Comparison of ENCODE assay signal across 27 cellular contexts in genomic region chr17:7124923-7125322, GRCh38. TPM values are rescaled to one million over a fixed set of nuclear protein-coding genes. Genes with fewer than 3 reads are reported as not detected.
DNase-seq lines count a peak whose midpoint lies in the region; ATAC-seq, FAIRE-seq and TF ChIP-seq lines count a peak whose summit lies in the region.
"Had no signal": no experiment of that assay in that cellular context is flagged by ENCODE, and none has a peak within 500 bp of the region (broad histone marks: within the 10 kb centered on the region; RNA-seq: fewer than 3 reads in every experiment).

No MANE protein-coding gene starts in this region.

- no peak overlapping the region for H3K9ac ChIP-seq in kidney (ENCODE audit: low read length in 2 of 2)
- H3K9ac ChIP-seq: BLaER1 had no signal

- H3K9me3 ChIP-seq in kidney (ENCODE audit: control insufficient read depth in 1 of 2, low read length in 2 of 2) (no peaks in the 10 kb centered on the region), T-helper 17 cell (ENCODE audit: control insufficient read depth, low read length, poor library complexity, severe bottlenecking) (no peaks in the 10 kb centered on the region)
- H3K9me3 ChIP-seq: BE2C, BLaER1, Caco-2 had no signal

- DNase-seq in SK-MEL-5 (ENCODE audit: low read depth, low spot score) (peak; percentile 87), epidermal melanocyte (ENCODE audit: insufficient read length, low spot score) (peak; percentile 59), kidney (peak; percentile 3), osteocyte (ENCODE audit: extremely low spot score, unreplicated experiment) (no peak), amniotic stem cell (lab: John Stamatoyannopoulos, UW) (no peak), T-helper 17 cell (no peak)
- DNase-seq: 8988T; ACHN; BE2C; C1 segment of cervical spinal cord; Caco-2; Calu3; CD4-positive, alpha-beta memory T cell; CD4-positive, CD25-positive, alpha-beta regulatory T cell; CD8-positive, alpha-beta memory T cell; DMS79 treated with DMSO at 0.1 percent for 48 hours; GF-D8 had no signal

- H3K4me1 Mint-ChIP-seq in osteocyte (ENCODE audit: unreplicated experiment) = peaks cover 22% of the 10 kb centered on the region
- H3K4me1 Mint-ChIP-seq in T-helper 17 cell = peaks cover 2% of the 10 kb centered on the region
- H3K4me1 Mint-ChIP-seq: CD4-positive, alpha-beta memory T cell; CD8-positive, alpha-beta memory T cell had no signal

- H3K36me3 ChIP-seq in kidney (ENCODE audit: control insufficient read depth in 1 of 2, insufficient read depth in 2 of 2, low read length in 2 of 2) = no peaks in the 10 kb centered on the region
- H3K36me3 ChIP-seq: BE2C, BLaER1 had no signal

- ATAC-seq in GM18502 (IDR thresholded peaks at IDR 0.05; ENCODE audit: poor library complexity, unreplicated experiment) = no peak
- ATAC-seq in T-helper 17 cell = no peak

- no peaks in the 10 kb centered on the region for H3K9me3 Mint-ChIP-seq in osteocyte (ENCODE audit: unreplicated experiment)
- H3K9me3 Mint-ChIP-seq: CD4-positive, alpha-beta memory T cell; CD4-positive, CD25-positive, alpha-beta regulatory T cell; CD8-positive, alpha-beta memory T cell had no signal

- H3K27me3 Mint-ChIP-seq in osteocyte (ENCODE audit: unreplicated experiment) = peaks cover 16% of the 10 kb centered on the region
- peaks cover 24% of the 10 kb centered on the region for H3K27me3 Mint-ChIP-seq in T-helper 17 cell

- no peak overlapping the region for H3K4me3 Mint-ChIP-seq in osteocyte (ENCODE audit: unreplicated experiment)
- H3K4me3 Mint-ChIP-seq in T-helper 17 cell = no peak overlapping the region
- H3K4me3 Mint-ChIP-seq: CD14-positive monocyte; CD4-positive, alpha-beta memory T cell; CD4-positive, CD25-positive, alpha-beta regulatory T cell; CD8-positive, alpha-beta memory T cell had no signal

- no peak overlapping the region for H3K4me3 ChIP-seq in kidney (ENCODE audit: low read length in 2 of 2)
- H3K4me3 ChIP-seq: BLaER1 had no signal

- H3K4me1 ChIP-seq in kidney (ENCODE audit: control insufficient read depth in 1 of 2, insufficient read depth in 1 of 2, low read depth in 1 of 2, low read length in 2 of 2) = no peaks in the 10 kb centered on the region
- H3K4me1 ChIP-seq: BE2C, Caco-2 had no signal

- H3K27ac ChIP-seq in kidney (ENCODE audit: low read depth in 2 of 2, low read length in 2 of 2) = no peak overlapping the region
- H3K27ac ChIP-seq: BLaER1 had no signal

- no peak for TF ChIP-seq CTCF in kidney (IDR thresholded peaks at IDR 0.05; ENCODE audit: borderline replicate concordance, extremely low read depth, insufficient read depth)
- no peak for TF ChIP-seq CTCF in osteocyte (IDR thresholded peaks at IDR 0.05)

- no peak overlapping the region for H3K27ac Mint-ChIP-seq in osteocyte (ENCODE audit: unreplicated experiment)
- no peak overlapping the region for H3K27ac Mint-ChIP-seq in T-helper 17 cell
- H3K27ac Mint-ChIP-seq: CD4-positive, alpha-beta memory T cell; CD4-positive, CD25-positive, alpha-beta regulatory T cell; CD8-positive, alpha-beta memory T cell had no signal

- FAIRE-seq in kidney (lab: Jason Lieb, UNC) = no peak
- FAIRE-seq: A204.1, D721Med, G401.6, GM12891, GM18507 had no signal

- in situ Hi-C loops in SK-MEL-5 (cut with HindIII; ENCODE audit: low pct_unique_long_range_greater_than_20kb, low sequenced_read_pairs) = no loop called here

- no peaks in the 10 kb centered on the region for H3K36me3 Mint-ChIP-seq in osteocyte (ENCODE audit: unreplicated experiment)
- H3K36me3 Mint-ChIP-seq in T-helper 17 cell (ENCODE audit: low read depth) = peaks cover 2% of the 10 kb centered on the region
- H3K36me3 Mint-ChIP-seq: CD4-positive, alpha-beta memory T cell; CD4-positive, CD25-positive, alpha-beta regulatory T cell; CD8-positive, alpha-beta memory T cell had no signal

- intact Hi-C loops in kidney (cut with DNase I) = no loop called here

RNA-seq across cellular contexts. Expression of gene ASGR2, which starts 10.3 kb away (rescaled TPM):
- not detected in 2 replicates for total RNA-seq in SK-MEL-5 (2014; rRNA removed; shearing (Covaris generic))
- polyA plus RNA-seq in SK-MEL-5 (2015; cell fraction: cytosol; rRNA removed) = not detected in 2 replicates
- 0.74 TPM in 1 of 2 replicates, not detected in the other for polyA plus RNA-seq in SK-MEL-5 (2015; cell fraction: nucleus; rRNA removed)
- total RNA-seq in kidney (1.2 TPM), osteocyte (not detected in 2 replicates), T-helper 17 cell (under 1 TPM; 0.67 to 0.78 TPM)
- 1.4 TPM for polyA plus RNA-seq in kidney (ENCODE audit: insufficient read depth, low read depth, low replicate concordance)
- total RNA-seq: A673; Calu3; CD4-positive, alpha-beta memory T cell; CD4-positive, CD25-positive, alpha-beta regulatory T cell; CD8-positive, alpha-beta memory T cell had no signal
- polyA plus RNA-seq: AG04450; CD4-positive, alpha-beta memory T cell; CD4-positive, CD25-positive, alpha-beta regulatory T cell; CD8-positive, alpha-beta memory T cell had no signal

RNA-seq across cellular contexts. Expression of gene CLEC10A, which starts 44.9 kb away (rescaled TPM):
- not detected in 2 replicates for total RNA-seq in SK-MEL-5 (2014; rRNA removed; shearing (Covaris generic))
- not detected in 2 replicates for polyA plus RNA-seq in SK-MEL-5 (2015; cell fraction: cytosol; rRNA removed)
- polyA plus RNA-seq in SK-MEL-5 (2015; cell fraction: nucleus; rRNA removed) = not detected in 2 replicates
- total RNA-seq in kidney = 16.1 TPM
- 1.5 TPM for polyA plus RNA-seq in kidney (ENCODE audit: insufficient read depth, low read depth, low replicate concordance)
- total RNA-seq in osteocyte = not detected in 2 replicates
- 1 to 10 TPM in 1 of 2 donors, under 1 TPM in 1; 0.40 to 7.1 TPM for total RNA-seq in T-helper 17 cell
- total RNA-seq: A673; Caco-2; Calu3; CD4-positive, CD25-positive, alpha-beta regulatory T cell had no signal
- polyA plus RNA-seq: AG04450; CD4-positive, alpha-beta memory T cell; CD4-positive, CD25-positive, alpha-beta regulatory T cell; CD8-positive, alpha-beta memory T cell had no signal

RNA-seq across cellular contexts. Expression of gene ASGR1, which starts 54.2 kb away (rescaled TPM):
- 0.21 and 0.56 TPM in 2 replicates for total RNA-seq in SK-MEL-5 (2014; rRNA removed; shearing (Covaris generic))
- not detected in 2 replicates for polyA plus RNA-seq in SK-MEL-5 (2015; cell fraction: cytosol; rRNA removed)
- 4.6 TPM in 1 of 2 replicates, not detected in the other for polyA plus RNA-seq in SK-MEL-5 (2015; cell fraction: nucleus; rRNA removed)
- total RNA-seq in kidney (2.1 TPM), osteocyte (1.6 and 2.4 TPM in 2 replicates), T-helper 17 cell (under 1 TPM; 0.42 to 0.92 TPM)
- 1.4 TPM for polyA plus RNA-seq in kidney (ENCODE audit: insufficient read depth, low read depth, low replicate concordance)
- total RNA-seq: CD4-positive, alpha-beta memory T cell; CD4-positive, CD25-positive, alpha-beta regulatory T cell had no signal
- polyA plus RNA-seq: CD4-positive, alpha-beta memory T cell; CD8-positive, alpha-beta memory T cell had no signal

Comparison
In these comparisons a context has a peak if more than half of its experiments do, and no peak if none do; other contexts are left out.
1. DNase-seq: peak in SK-MEL-5 (single experiment), epidermal melanocyte (single experiment) and kidney (single experiment); none in osteocyte (single experiment), amniotic stem cell (single experiment) and T-helper 17 cell (0 of 3).